ENCODE assay signal across 8 cellular contexts in the genomic region with DNA sequence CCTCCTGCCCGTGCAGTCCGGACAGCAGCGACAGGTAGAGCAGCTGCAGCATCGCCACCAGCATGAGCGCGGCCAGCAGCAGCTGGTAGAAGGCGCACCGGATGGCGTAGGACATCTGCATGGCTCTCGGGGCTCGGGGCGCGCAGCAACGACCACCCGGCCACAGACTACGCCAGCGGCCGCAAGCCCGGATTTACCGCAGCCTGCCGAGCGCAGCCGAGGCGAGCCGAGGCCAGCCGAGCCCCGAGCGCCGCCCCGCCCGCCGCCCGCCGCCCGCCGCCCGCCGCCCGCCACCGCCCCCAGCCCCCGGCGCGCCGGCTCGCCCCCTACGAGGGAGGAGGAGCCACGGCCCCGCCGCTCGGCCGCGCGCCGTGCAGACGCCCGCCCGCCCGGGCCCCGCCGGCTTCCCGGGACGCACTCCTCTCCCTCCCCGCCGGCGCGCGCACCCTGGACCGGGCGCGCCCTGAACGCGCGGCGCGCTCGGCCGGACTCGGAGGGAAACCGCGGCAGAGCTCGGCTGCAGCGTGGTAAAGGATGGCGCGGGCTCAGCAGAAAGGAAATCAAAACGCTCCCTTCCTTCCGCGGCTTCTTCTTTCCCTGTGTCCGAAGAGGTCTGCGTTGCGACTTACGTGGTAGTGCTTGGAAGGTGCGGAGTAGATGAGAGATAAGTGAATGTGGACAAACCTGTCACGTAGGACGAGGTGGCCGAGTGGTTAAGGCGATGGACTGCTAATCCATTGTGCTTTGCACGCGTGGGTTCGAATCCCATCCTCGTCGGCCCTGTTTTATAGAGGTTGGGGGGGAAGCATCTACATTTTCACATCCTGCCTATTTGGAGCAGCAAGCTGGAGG. TPM values are rescaled to one million over a fixed set of nuclear protein-coding genes. Genes with fewer than 3 reads are reported as not detected.
DNase-seq lines count a peak whose midpoint lies in the region; ATAC-seq, FAIRE-seq and TF ChIP-seq lines count a peak whose summit lies in the region.

A gene (minus strand): TSS at position 205 of the 852 bp plus-strand sequence. CDS start 84 bp downstream, at position 121.

- H3K4me1 Mint-ChIP-seq in activated B cell treated with CpG ODN at 0.5 μM for 24 hours, result peaks cover 45% of the 10 kb centered on the region

- intact Hi-C loops in activated B cell treated with CpG ODN at 0.5 μM for 24 hours (cut with micrococcal nuclease), result loop anchor here (1.0 to 5.0 kb wide), 3 partner anchors 24 to 730 kb away; a partner anchor contains a TSS

- CTCF ChIA-PET in activated B cell treated with CpG ODN at 0.5 μM for 24 hours (lab: Charles Lee), result interaction anchor here (0.7 to 1.2 kb wide), 3 partner anchors 14 to 692 kb away, joined by 3 read pairs; no protein-coding TSS in a partner anchor

- DNase-seq in EH (ENCODE audit: low read depth), result peak; percentile 94
- peak; percentile 73 for DNase-seq in NCI-H2171 (lab: John Stamatoyannopoulos, UW)
- DNase-seq in activated B cell treated with CpG ODN at 0.5 μM for 24 hours, result peak; percentile 70
- peak; percentile 87 for DNase-seq in bronchial epithelial cell (ENCODE audit: low read depth)
- peak; percentile 80 for DNase-seq in iPS-NIHi7 (ENCODE audit: extremely low spot score)

- peak within 1 kb of the TSS; percentile 71 for H3K4me3 ChIP-seq in bronchial epithelial cell (ENCODE audit: low read depth, low read length)
- peak within 1 kb of the TSS; percentile 61 to 81 (median 73) for H3K4me3 ChIP-seq in skin epidermis

- TF ChIP-seq CTCF in activated B cell treated with CpG ODN at 0.5 μM for 24 hours (IDR thresholded peaks at IDR 0.05), result no peak
- no peak for TF ChIP-seq CTCF in bronchial epithelial cell (IDR thresholded peaks at IDR 0.05; ENCODE audit: insufficient read depth, low read length, severe bottlenecking)

- H3K27me3 ChIP-seq in bronchial epithelial cell (ENCODE audit: control insufficient read depth, insufficient read depth, low read length), result no peaks in the 10 kb centered on the region

- peak within 1 kb of the TSS; percentile 99 for H3K27ac Mint-ChIP-seq in activated B cell treated with CpG ODN at 0.5 μM for 24 hours

- POLR2A ChIA-PET in activated B cell treated with CpG ODN at 0.5 μM for 24 hours (lab: Charles Lee), result interaction anchor here (0.6 to 5.4 kb wide), 5 partner anchors 24 to 1779 kb away, joined by 3 to 34 read pairs (median 5); a partner anchor contains a TSS

- H3K27me3 Mint-ChIP-seq in activated B cell treated with CpG ODN at 0.5 μM for 24 hours, result peaks cover 2% of the 10 kb centered on the region

- ATAC-seq in HG02759 (IDR thresholded peaks at IDR 0.05; ENCODE audit: unreplicated experiment) (peak; percentile 48), activated B cell treated with CpG ODN at 0.5 μM for 24 hours (ENCODE audit: low read depth) (peak; percentile 47), GM18870 (IDR thresholded peaks at IDR 0.05; ENCODE audit: unreplicated experiment) (no peak)

- peak within 1 kb of the TSS; percentile 96 for H3K4me3 Mint-ChIP-seq in activated B cell treated with CpG ODN at 0.5 μM for 24 hours

- no peak for FAIRE-seq in bronchial epithelial cell (lab: Jason Lieb, UNC)

- no peaks in the 10 kb centered on the region for H3K9me3 Mint-ChIP-seq in activated B cell treated with CpG ODN at 0.5 μM for 24 hours

- H3K36me3 ChIP-seq in bronchial epithelial cell (ENCODE audit: control insufficient read depth, insufficient read depth, low read length), result peaks cover 4% of the 10 kb centered on the region

- H3K36me3 Mint-ChIP-seq in activated B cell treated with CpG ODN at 0.5 μM for 24 hours (ENCODE audit: low read depth), result peaks cover 20% of the 10 kb centered on the region

- peak within 1 kb of the TSS; percentile 52 to 94 (median 85) for H3K27ac ChIP-seq in skin epidermis

RNA-seq across cellular contexts. Expression of the gene that starts here (rescaled TPM):
- 1.9 TPM in 2 replicates for total RNA-seq in activated B cell treated with CpG ODN at 0.5 μM for 24 hours
- total RNA-seq in bronchial epithelial cell, result 7.7 and 10.8 TPM in 2 replicates
